ENCODE assay signal across 8 cellular contexts in genomic region chr2:9002313-9002636, GRCh38. TPM values are rescaled to one million over a fixed set of nuclear protein-coding genes. Genes with fewer than 3 reads are reported as not detected.
DNase-seq lines count a peak whose midpoint lies in the region; ATAC-seq, FAIRE-seq and TF ChIP-seq lines count a peak whose summit lies in the region.

No MANE protein-coding gene starts in this region.

- no peak overlapping the region for H3K56ac ChIP-seq in H1 (replicated peaks; ENCODE audit: insufficient read length, low read depth, low read length)

- peaks cover 4 to 43% (median 28%) of the 10 kb centered on the region in 10 experiments; a peak in 19 of 20 replicates for H3K4me1 ChIP-seq in BLaER1 treated with 17β-estradiol and CSF1 and Interleukin-3, amounts not matched to agents 10 nM and 100 nM
- peaks cover 0 to 7% (median 3%) of the 10 kb centered on the region in 4 experiments; a peak in 4 of 7 replicates for H3K4me1 ChIP-seq in H1 (replicated peaks in 1 of 4; ENCODE audit: control insufficient read depth in 3 of 4, insufficient read depth in 4 of 4, low read length in 3 of 4)
- H3K4me1 ChIP-seq in pancreas = peaks cover 0 to 6% (median 5%) of the 10 kb centered on the region in 3 donors

- no peak overlapping the region for H3K14ac ChIP-seq in H1 (ENCODE audit: insufficient read length)

- no peak overlapping the region for H2BK12ac ChIP-seq in H1 (ENCODE audit: low read depth, low read length)

- H3F3A ChIP-seq in neural cell (ENCODE audit: insufficient read depth, low read length, poor library complexity, severe bottlenecking) = no peaks in the 10 kb centered on the region

- CTCF ChIA-PET in H1 (lab: Charles Lee; ENCODE audit: partially characterized antibody) = interaction anchor here (1.2 to 1.9 kb wide), 2 partner anchors 15 to 141 kb away, joined by 3 to 6 read pairs; no protein-coding TSS in a partner anchor

- TF ChIP-seq RAD21 in H1 (IDR thresholded peaks at IDR 0.05 in 1 of 2, conservative IDR thresholded peaks at IDR 0.05 in 1 of 2; ENCODE audit: low read depth in 2 of 2, low read length in 2 of 2) (no peak), neural cell (conservative IDR thresholded peaks at IDR 0.05) (no peak)

- H2BK15ac ChIP-seq in H1 (ENCODE audit: low read length) = no peak overlapping the region

- H3K18ac ChIP-seq in H1 (ENCODE audit: extremely low read depth, low read length) = no peak overlapping the region

- no peak overlapping the region for H3K4ac ChIP-seq in H1 (replicated peaks; ENCODE audit: insufficient read length, low read depth, low read length)

- H3K27me3 ChIP-seq in BLaER1 treated with 17β-estradiol and CSF1 and Interleukin-3, amounts not matched to agents 10 nM and 100 nM = peaks cover 0 to 7% (median 0%) of the 10 kb centered on the region in 11 experiments; a peak in 4 of 22 replicates
- no peaks in the 10 kb centered on the region for H3K27me3 ChIP-seq in MG63
- H3K27me3 ChIP-seq in H1 (replicated peaks in 1 of 4; ENCODE audit: control insufficient read depth in 3 of 4, extremely low read depth in 1 of 4, insufficient read depth in 3 of 4, low read length in 3 of 4) = no peaks in the 10 kb centered on the region
- H3K27me3 ChIP-seq in neural cell (ENCODE audit: insufficient read depth, low read depth, low read length) = no peaks in the 10 kb centered on the region
- H3K27me3 ChIP-seq in pancreas = no peaks in the 10 kb centered on the region

- intact Hi-C loops in pancreas (cut with DNase I) = no loop called here

- peaks cover 0 to 22% (median 0%) of the 10 kb centered on the region in 11 experiments; a peak in 3 of 22 replicates for H4K20me1 ChIP-seq in BLaER1 treated with 17β-estradiol and CSF1 and Interleukin-3, amounts not matched to agents 10 nM and 100 nM
- H4K20me1 ChIP-seq in H1 (replicated peaks in 1 of 2; ENCODE audit: control insufficient read depth in 1 of 2, insufficient read depth in 2 of 2, low read length in 2 of 2) (peaks cover 2 to 5% of the 10 kb centered on the region in 2 experiments), neural cell (ENCODE audit: insufficient read depth) (no peaks in the 10 kb centered on the region)

- H4K5ac ChIP-seq in H1 (ENCODE audit: insufficient read length, low read depth, low read length) = no peak overlapping the region

- TF ChIP-seq CTCF in H1 (IDR thresholded peaks at IDR 0.05; ENCODE audit: control extremely low read depth in 1 of 3, insufficient read depth in 1 of 3, low read depth in 1 of 3, low read length in 3 of 3) (no peak), neural cell (IDR thresholded peaks at IDR 0.05; ENCODE audit: poor library complexity, severe bottlenecking) (no peak), pancreas (IDR thresholded peaks at IDR 0.05) (no peak)

- FAIRE-seq in H1 (lab: Jason Lieb, UNC) (no peak), pancreas (lab: Jason Lieb, UNC) (no peak)

- no peak overlapping the region for H2AK5ac ChIP-seq in H1 (ENCODE audit: low read depth, low read length)

- no peaks in the 10 kb centered on the region for H3K9me3 ChIP-seq in BLaER1 treated with 17β-estradiol and CSF1 and Interleukin-3, amounts not matched to agents 10 nM and 100 nM (replicated peaks in 1 of 11)
- H3K9me3 ChIP-seq in MG63 (no peaks in the 10 kb centered on the region), H1 (ENCODE audit: insufficient read depth in 2 of 2, low read depth in 1 of 2, low read length in 1 of 2) (no peaks in the 10 kb centered on the region), neural cell (ENCODE audit: low read length) (no peaks in the 10 kb centered on the region), pancreas (no peaks in the 10 kb centered on the region)

- no peak overlapping the region for H2BK120ac ChIP-seq in H1 (replicated peaks; ENCODE audit: low read depth, low read length)

- H4K8ac ChIP-seq in H1 (ENCODE audit: extremely low read depth, insufficient read depth, low read length) = no peak overlapping the region

- H2BK5ac ChIP-seq in H1 (ENCODE audit: low read depth, low read length) = no peak overlapping the region

- TF ChIP-seq POLR2A in H1 (IDR thresholded peaks at IDR 0.05; ENCODE audit: control extremely low read depth in 1 of 2, low read depth in 2 of 2, low read length in 2 of 2) = no peak

- H2AFZ ChIP-seq in H1 (ENCODE audit: low read length) = no peak overlapping the region
- H2AFZ ChIP-seq in neural cell (ENCODE audit: low read depth, low read length) = no peak overlapping the region

- peak overlapping the region; percentile 83 to 94 (median 90) for H3K4me2 ChIP-seq in BLaER1 treated with 17β-estradiol and CSF1 and Interleukin-3, amounts not matched to agents 10 nM and 100 nM
- peak overlapping the region; percentile 94 to 97 for H3K4me2 ChIP-seq in H1 (ENCODE audit: insufficient read depth in 1 of 2, low read depth in 2 of 2, low read length in 2 of 2)
- peak overlapping the region; percentile 73 for H3K4me2 ChIP-seq in neural cell (ENCODE audit: low read length)

- no peaks in the 10 kb centered on the region for H3K36me3 ChIP-seq in BLaER1 treated with 17β-estradiol and CSF1 and Interleukin-3, amounts not matched to agents 10 nM and 100 nM
- H3K36me3 ChIP-seq in MG63 (no peaks in the 10 kb centered on the region; the same call in 1 of the 2 replicates), H1 (ENCODE audit: control insufficient read depth in 2 of 4, insufficient read depth in 4 of 4, low read length in 3 of 4) (no peaks in the 10 kb centered on the region; a peak in 1 of 8 replicates), neural cell (ENCODE audit: insufficient read depth, low read length) (no peaks in the 10 kb centered on the region), pancreas (no peaks in the 10 kb centered on the region)

- peaks cover 5% of the 10 kb centered on the region for H3K23me2 ChIP-seq in H1 (ENCODE audit: low read depth, low read length)

- WGBS in H1 (ENCODE audit: extremely low coverage in 1 of 2, insufficient coverage in 1 of 2, insufficient read length in 1 of 2, insufficient replicate concordance in 2 of 2, low coverage in 1 of 2, low lambda C conversion rate in 2 of 2, missing lambda C conversion rate in 1 of 2), 2 experiments = 42% methylated on average over 7 of the region's 7 CpGs; no CpG with 5 or more reads in 1 of the 2 experiments
- WGBS in pancreas, 2 donors = 55 to 62% methylated on average over 7 of the region's 7 CpGs

- no peak overlapping the region for H2BK20ac ChIP-seq in H1 (ENCODE audit: low read length)

- TF ChIP-seq EP300 in H1 (IDR thresholded peaks at IDR 0.05; ENCODE audit: borderline replicate concordance in 1 of 2, low read depth in 2 of 2, low read length in 2 of 2) (no peak), neural cell (conservative IDR thresholded peaks at IDR 0.05; ENCODE audit: poor library complexity, severe bottlenecking) (no peak)

- H3K79me1 ChIP-seq in H1 (ENCODE audit: low read depth, low read length) = peaks cover 2% of the 10 kb centered on the region; the same call in 1 of the 2 replicates

- H3K4me3 ChIP-seq in BLaER1 treated with 17β-estradiol and CSF1 and Interleukin-3, amounts not matched to agents 10 nM and 100 nM = peak overlapping the region in 9 of 10 experiments; percentile 72 to 85 (median 79); a peak in 15 of 20 replicates
- H3K4me3 ChIP-seq in MG63 (peak overlapping the region; percentile 66), H1 (ENCODE audit: extremely low read depth in 1 of 4, insufficient read depth in 2 of 4, low read depth in 3 of 4, low read length in 4 of 4) (peak overlapping the region in 3 of 4 experiments; percentile 74 to 93 (median 75); a peak in 5 of 8 replicates), neural cell (ENCODE audit: low read length) (peak overlapping the region; percentile 92), pancreas (no peak overlapping the region)

- DNase-seq in MG63 (no peak), H1 (ENCODE audit: low read depth in 1 of 2, low spot score in 2 of 2) (no peak), NCI-H1417 treated with DMSO at 0.1 percent for 48 hours (lab: John Stamatoyannopoulos, UW) (no peak), CD1c-positive myeloid dendritic cell (ENCODE audit: extremely low spot score) (no peak), OCI-M1 (lab: John Stamatoyannopoulos, UW) (no peak), pancreas (no peak)

- no peak overlapping the region for H3K23ac ChIP-seq in H1 (ENCODE audit: insufficient read length)

- H3K79me2 ChIP-seq in H1 (ENCODE audit: control insufficient read depth in 1 of 2, insufficient read depth in 2 of 2, low read length in 2 of 2) = peaks cover 6 to 43% of the 10 kb centered on the region in 2 experiments
- peaks cover 49% of the 10 kb centered on the region for H3K79me2 ChIP-seq in neural cell (replicated peaks; ENCODE audit: insufficient read depth, low read length)

- peak overlapping the region in 6 of 11 experiments; percentile 68 to 92 (median 82); a peak in 8 of 22 replicates for H3K9ac ChIP-seq in BLaER1 treated with 17β-estradiol and CSF1 and Interleukin-3, amounts not matched to agents 10 nM and 100 nM
- H3K9ac ChIP-seq in H1 (replicated peaks in 1 of 4; ENCODE audit: extremely low read depth in 1 of 4, low read depth in 3 of 4, low read length in 3 of 4) = no peak overlapping the region
- peak overlapping the region; percentile 74 for H3K9ac ChIP-seq in neural cell (ENCODE audit: low read length)

- H4K91ac ChIP-seq in H1 (replicated peaks; ENCODE audit: insufficient read length, low read length) = no peak overlapping the region

- H3K27ac ChIP-seq in BLaER1 treated with 17β-estradiol and CSF1 and Interleukin-3, amounts not matched to agents 10 nM and 100 nM = no peak overlapping the region
- H3K27ac ChIP-seq in H1 (ENCODE audit: low read depth, low read length) (no peak overlapping the region), neural cell (ENCODE audit: low read length) (no peak overlapping the region), pancreas (no peak overlapping the region)

- no peak for ATAC-seq in pancreas

- H3K9me2 ChIP-seq in neural cell (ENCODE audit: insufficient read depth, low read length) = no peaks in the 10 kb centered on the region

- POLR2A ChIA-PET in H1 (lab: Charles Lee; ENCODE audit: partially characterized antibody) = interaction anchor here (1.0 to 1.7 kb wide), 2 partner anchors 8 to 16 kb away, joined by 3 to 4 read pairs; no protein-coding TSS in a partner anchor

TF ChIP-seq in neural cell, 6 proteins besides CTCF, POLR2A, EP300 and RAD21 (continues in another document):
- no peak for TF ChIP-seq MXI1 (conservative IDR thresholded peaks at IDR 0.05; ENCODE audit: poor library complexity, severe bottlenecking)

RNA-seq across cellular contexts. Expression of gene MBOAT2, which starts 1.2 kb away (rescaled TPM):
- total RNA-seq in MG63 (2014; rRNA removed; shearing (Covaris generic); ENCODE audit: low replicate concordance) = 40.0 and 67.9 TPM in 2 replicates
- total RNA-seq in H1 (2021; fragmentation: NEBNext Ultra II Directional; extraction: Animal tissue kit (Norgen Biotek cat#: 25700)) = 22.7 and 23.4 TPM in 2 replicates
- 10.7 and 11.2 TPM in 2 replicates for polyA plus RNA-seq in H1 (2011; rRNA removed)
- polyA plus RNA-seq in H1 (2011; cell fraction: cytosol; rRNA removed) = 15.0 TPM
- 14.3 TPM for polyA plus RNA-seq in H1 (2011; cell fraction: nucleus; rRNA removed)
- 11.4 to 22.1 TPM (median 14.0 TPM) in 4 replicates for polyA plus RNA-seq in H1 (2012, experiment 1 of 2)
- polyA plus RNA-seq in H1 (2012, experiment 2 of 2) = 1.6 TPM
- 10.0 TPM for polyA plus RNA-seq in H1 (2013, experiment 1 of 2)
- polyA plus RNA-seq in H1 (2013, experiment 2 of 2) = 9.3 TPM
- 30.8 and 33.7 TPM in 2 replicates for polyA minus RNA-seq in H1 (2011; rRNA and poly(A)+ RNA removed)
- 9.6 TPM for polyA minus RNA-seq in H1 (2011; cell fraction: cytosol; rRNA and poly(A)+ RNA removed)
- 32.3 TPM for polyA minus RNA-seq in H1 (2011; cell fraction: nucleus; rRNA and poly(A)+ RNA removed)
- 178 and 205 TPM in 2 replicates for polyA plus RNA-seq in neural cell
- polyA minus RNA-seq in neural cell = 155 and 171 TPM in 2 replicates
- total RNA-seq in pancreas = 1 to 10 TPM; 1.2 to 5.5 (median 2.5) TPM
- polyA plus RNA-seq in pancreas = 1 to 10 TPM; 1.3 to 5.7 TPM

Comparison
In these comparisons a context has a peak if more than half of its experiments do, and no peak if none do; other contexts are left out.
1. H3K4me3 ChIP-seq: peak in BLaER1 treated with 17β-estradiol and CSF1 and Interleukin-3, amounts not matched to agents 10 nM and 100 nM (9 of 10), MG63 (single experiment), H1 (3 of 4) and neural cell (single experiment); none in pancreas (0 of 4).
2. H3K9ac ChIP-seq: peak in BLaER1 treated with 17β-estradiol and CSF1 and Interleukin-3, amounts not matched to agents 10 nM and 100 nM (6 of 11) and neural cell (single experiment); none in H1 (0 of 4).
3. Peak in every context shown above with its lines, with median percentiles within 50 percentile points of each other: H3K4me2 ChIP-seq.